Comparison of ENCODE assay signal across 8 cellular contexts in genomic region chr5:138491669-138492551, GRCh38. TPM values are rescaled to one million over a fixed set of nuclear protein-coding genes. Genes with fewer than 3 reads are reported as not detected.
A peak's percentile ranks its signal among the peaks of the same experiment; 100 is the strongest.
DNase-seq lines count a peak whose midpoint lies in the region; ATAC-seq and TF ChIP-seq lines count a peak whose summit lies in the region.

No MANE protein-coding gene starts in this region.

- no peaks in the 10 kb centered on the region for H4K20me1 ChIP-seq in BLaER1

- H3K9me3 Mint-ChIP-seq in endothelial cell (ENCODE audit: unreplicated experiment): no peaks in the 10 kb centered on the region

- H3K9ac ChIP-seq in BLaER1: peak overlapping the region; percentile 87

- H3K27ac Mint-ChIP-seq in endothelial cell (ENCODE audit: unreplicated experiment): peak overlapping the region; percentile 34

- TF ChIP-seq CTCF in endothelial cell (IDR thresholded peaks at IDR 0.05; ENCODE audit: unreplicated experiment): no peak

- peaks cover 15% of the 10 kb centered on the region for H3K4me1 Mint-ChIP-seq in endothelial cell (ENCODE audit: unreplicated experiment)

- H3K4me3 Mint-ChIP-seq in endothelial cell (ENCODE audit: unreplicated experiment): peak overlapping the region; percentile 89

- peak overlapping the region; percentile 82 for H3K4me3 ChIP-seq in BLaER1

- H3K27ac ChIP-seq in BLaER1: peak overlapping the region; percentile 87

- peaks cover 22% of the 10 kb centered on the region for H3K27me3 Mint-ChIP-seq in endothelial cell (ENCODE audit: unreplicated experiment)

- no peaks in the 10 kb centered on the region for H3K27me3 ChIP-seq in BLaER1

- peaks cover 3% of the 10 kb centered on the region for H3K36me3 Mint-ChIP-seq in endothelial cell (ENCODE audit: low read depth, unreplicated experiment)

- H3K4me1 ChIP-seq in BLaER1: peaks cover 34% of the 10 kb centered on the region

- ATAC-seq in GM19351 (IDR thresholded peaks at IDR 0.05; ENCODE audit: unreplicated experiment) (peak; percentile 99), HG03460 (IDR thresholded peaks at IDR 0.05; ENCODE audit: unreplicated experiment) (peak; percentile 99)

- H3K4me2 ChIP-seq in BLaER1: peak overlapping the region; percentile 100

- no peaks in the 10 kb centered on the region for H3K36me3 ChIP-seq in BLaER1

- no peaks in the 10 kb centered on the region for H3K9me3 ChIP-seq in BLaER1

- peak; percentile 4 for DNase-seq in NCI-H82 treated with DMSO at 0.1 percent for 48 hours (lab: John Stamatoyannopoulos, UW; ENCODE audit: unreplicated experiment)
- DNase-seq in activated CD8-positive, alpha-beta memory T cell treated with anti-CD3 and anti-CD28 coated beads, Interleukin-2, amount 50 U/mL, for 24 hours (ENCODE audit: extremely low read depth): peak; percentile 44
- peak; percentile 71 for DNase-seq in endothelial cell (ENCODE audit: low spot score)
- DNase-seq in midbrain (lab: John Stamatoyannopoulos, UW): peak; percentile 94
- peak; percentile 61 for DNase-seq in stimulated activated CD8-positive, alpha-beta memory T cell treated with anti-CD3 and anti-CD28 coated beads, Interleukin-15, amount 100 ng/mL, for 24 hours (ENCODE audit: low read depth)

RNA-seq across cellular contexts. Expression of gene EGR1, which starts 26.6 kb away (rescaled TPM):
- total RNA-seq in endothelial cell (ENCODE audit: unreplicated experiment): 2.1 TPM

RNA-seq across cellular contexts. Expression of gene ETF1, which starts 51.1 kb away (rescaled TPM):
- 84.7 TPM for total RNA-seq in endothelial cell (ENCODE audit: unreplicated experiment)

RNA-seq across cellular contexts. Expression of gene REEP2, which starts 53.1 kb away (rescaled TPM):
- 72.8 TPM for total RNA-seq in endothelial cell (ENCODE audit: unreplicated experiment)

Comparison
In these comparisons a context has a peak if more than half of its experiments do, and no peak if none do; other contexts are left out.
1. Peak in every context shown above with its lines: DNase-seq, ATAC-seq, H3K4me3 ChIP-seq and H3K27ac ChIP-seq.
2. DNase-seq: peak in every context shown above with its lines; median percentile 94 in midbrain; 71 in endothelial cell; 61 in stimulated activated CD8-positive, alpha-beta memory T cell treated with anti-CD3 and anti-CD28 coated beads, Interleukin-15, amount 100 ng/mL, for 24 hours; 44 in activated CD8-positive, alpha-beta memory T cell treated with anti-CD3 and anti-CD28 coated beads, Interleukin-2, amount 50 U/mL, for 24 hours; 4 in NCI-H82 treated with DMSO at 0.1 percent for 48 hours.